Comparison of ENCODE assay signal across 14 cellular contexts in genomic region chr20:37405351-37405897, GRCh38. TPM values are rescaled to one million over a fixed set of nuclear protein-coding genes. Genes with fewer than 3 reads are reported as not detected.
A peak's percentile ranks its signal among the peaks of the same experiment; 100 is the strongest.
DNase-seq lines count a peak whose midpoint lies in the region; ATAC-seq, FAIRE-seq and TF ChIP-seq lines count a peak whose summit lies in the region.
"Had no signal": no experiment of that assay in that cellular context is flagged by ENCODE, and none has a peak within 500 bp of the region (broad histone marks: within the 10 kb centered on the region; RNA-seq: fewer than 3 reads in every experiment).

No MANE protein-coding gene starts in this region.

- H3K36me3 Mint-ChIP-seq in T-helper 2 cell treated with Interferon-gamma antibody and Interleukin-4, amounts not matched to agents 5 μg/mL and 100 μg/mL, for 36 hours (ENCODE audit: low read depth), result no peaks in the 10 kb centered on the region
- no peaks in the 10 kb centered on the region for H3K36me3 Mint-ChIP-seq in HFFc6 (ENCODE audit: low read depth)

- no peak for TF ChIP-seq CTCF in HFFc6 (IDR thresholded peaks at IDR 0.05)
- TF ChIP-seq CTCF in H1 (IDR thresholded peaks at IDR 0.05; ENCODE audit: control extremely low read depth in 1 of 3, insufficient read depth in 1 of 3, low read depth in 1 of 3, low read length in 3 of 3), result no peak

- H3K79me1 ChIP-seq in H1 (ENCODE audit: low read depth, low read length) (no peaks in the 10 kb centered on the region), neuronal stem cell (ENCODE audit: low read depth, low read length) (peaks cover 2% of the 10 kb centered on the region)

- H3K27me3 Mint-ChIP-seq in T-helper 2 cell treated with Interferon-gamma antibody and Interleukin-4, amounts not matched to agents 5 μg/mL and 100 μg/mL, for 36 hours (ENCODE audit: low read depth), result peaks cover 28% of the 10 kb centered on the region
- peaks cover 29% of the 10 kb centered on the region for H3K27me3 Mint-ChIP-seq in HFFc6 (ENCODE audit: insufficient read depth)

- H2BK120ac ChIP-seq in H1 (replicated peaks; ENCODE audit: low read depth, low read length) (no peak overlapping the region), neuronal stem cell (ENCODE audit: low read depth, low read length) (no peak overlapping the region)

- peak overlapping the region; percentile 56 for H3K4me3 Mint-ChIP-seq in T-helper 2 cell treated with Interferon-gamma antibody and Interleukin-4, amounts not matched to agents 5 μg/mL and 100 μg/mL, for 36 hours
- H3K4me3 Mint-ChIP-seq in HFFc6, result peak overlapping the region; percentile 45

- H4K91ac ChIP-seq in H1 (replicated peaks; ENCODE audit: insufficient read length, low read length) (no peak overlapping the region), neuronal stem cell (ENCODE audit: low read depth, low read length, poor library complexity) (peak overlapping the region; percentile 68)

- no peaks in the 10 kb centered on the region for H3K9me2 ChIP-seq in GM23248 (ENCODE audit: insufficient read depth)

- in situ Hi-C loops in GM23248 (cut with MboI), result no loop called here

- H2AFZ ChIP-seq in H1 (ENCODE audit: low read length), result no peak overlapping the region
- H2AFZ ChIP-seq in neuronal stem cell (ENCODE audit: low read length), result no peak overlapping the region
- no peak overlapping the region for H2AFZ ChIP-seq in GM23248

- H3K9me3 Mint-ChIP-seq in T-helper 2 cell treated with Interferon-gamma antibody and Interleukin-4, amounts not matched to agents 5 μg/mL and 100 μg/mL, for 36 hours, result no peaks in the 10 kb centered on the region
- no peaks in the 10 kb centered on the region for H3K9me3 Mint-ChIP-seq in HFFc6
- H3K9me3 Mint-ChIP-seq: stimulated activated naive CD8-positive, alpha-beta T cell treated with anti-CD3 and anti-CD28 coated beads, Interleukin-15, Interleukin-2, amounts not matched to agents 100 ng/mL and 50 ng/mL, for 24 hours had no signal

- H3K4me3 ChIP-seq in H1 (ENCODE audit: extremely low read depth in 1 of 4, insufficient read depth in 2 of 4, low read depth in 3 of 4, low read length in 4 of 4), result no peak overlapping the region
- no peak overlapping the region for H3K4me3 ChIP-seq in neuronal stem cell (ENCODE audit: low read length in 2 of 2)
- H3K4me3 ChIP-seq in GM23248, result no peak overlapping the region

- FAIRE-seq in H1 (lab: Jason Lieb, UNC), result no peak

- H3K23me2 ChIP-seq in H1 (ENCODE audit: low read depth, low read length), result peaks cover 15% of the 10 kb centered on the region; the same call in 1 of the 2 replicates

- no peak overlapping the region for H4K5ac ChIP-seq in H1 (ENCODE audit: insufficient read length, low read depth, low read length)

- H4K8ac ChIP-seq in H1 (ENCODE audit: extremely low read depth, insufficient read depth, low read length), result no peak overlapping the region; the same call in 1 of the 2 replicates
- peak overlapping the region; percentile 84 for H4K8ac ChIP-seq in neuronal stem cell (ENCODE audit: low read depth, low read length)

- H4K20me1 ChIP-seq in H1 (replicated peaks in 1 of 2; ENCODE audit: control insufficient read depth in 1 of 2, insufficient read depth in 2 of 2, low read length in 2 of 2), result peaks cover 0 to 3% of the 10 kb centered on the region in 2 experiments
- no peaks in the 10 kb centered on the region for H4K20me1 ChIP-seq in GM23248 (ENCODE audit: insufficient read depth)

- POLR2A ChIA-PET in H1 (lab: Charles Lee; ENCODE audit: partially characterized antibody), result interaction anchor here (1.3 kb wide), 2 partner anchors 9 to 114 kb away, joined by 3 read pairs; no protein-coding TSS in a partner anchor

- no peak overlapping the region for H3K4ac ChIP-seq in H1 (replicated peaks; ENCODE audit: insufficient read length, low read depth, low read length)
- H3K4ac ChIP-seq in neuronal stem cell (ENCODE audit: low read length), result no peak overlapping the region

- H3K4me2 ChIP-seq in H1 (ENCODE audit: insufficient read depth in 1 of 2, low read depth in 2 of 2, low read length in 2 of 2), result no peak overlapping the region; a peak in 1 of 4 replicates
- no peak overlapping the region for H3K4me2 ChIP-seq in neuronal stem cell (ENCODE audit: insufficient read depth, low read length, poor library complexity, severe bottlenecking)
- H3K4me2 ChIP-seq in GM23248 (ENCODE audit: unreplicated experiment), result no peak overlapping the region

- no peak for ATAC-seq in GM19351 (IDR thresholded peaks at IDR 0.05; ENCODE audit: unreplicated experiment)

- H3K27me3 ChIP-seq in H1 (replicated peaks in 1 of 4; ENCODE audit: control insufficient read depth in 3 of 4, extremely low read depth in 1 of 4, insufficient read depth in 3 of 4, low read length in 3 of 4), result peaks cover 0 to 9% (median 1%) of the 10 kb centered on the region in 4 experiments; a peak in 3 of 7 replicates
- H3K27me3 ChIP-seq in neuronal stem cell (ENCODE audit: control insufficient read depth in 3 of 3, insufficient read depth in 3 of 3, low read depth in 1 of 3, low read length in 3 of 3), result no peaks in the 10 kb centered on the region
- peaks cover 9% of the 10 kb centered on the region; the same call in 1 of the 2 replicates for H3K27me3 ChIP-seq in GM23248 (replicated peaks; ENCODE audit: insufficient read depth)

- no peak for TF ChIP-seq EP300 in H1 (IDR thresholded peaks at IDR 0.05; ENCODE audit: borderline replicate concordance in 1 of 2, low read depth in 2 of 2, low read length in 2 of 2)

- H3K27ac Mint-ChIP-seq in T-helper 2 cell treated with Interferon-gamma antibody and Interleukin-4, amounts not matched to agents 5 μg/mL and 100 μg/mL, for 36 hours, result no peak overlapping the region
- no peak overlapping the region for H3K27ac Mint-ChIP-seq in HFFc6

- H3K14ac ChIP-seq in H1 (ENCODE audit: insufficient read length) (no peak overlapping the region), neuronal stem cell (ENCODE audit: low read length) (no peak overlapping the region)

- H3K4me1 Mint-ChIP-seq in T-helper 2 cell treated with Interferon-gamma antibody and Interleukin-4, amounts not matched to agents 5 μg/mL and 100 μg/mL, for 36 hours (ENCODE audit: low read depth), result peaks cover 8% of the 10 kb centered on the region
- peaks cover 31% of the 10 kb centered on the region for H3K4me1 Mint-ChIP-seq in HFFc6 (ENCODE audit: low read depth)

- H3K18ac ChIP-seq in H1 (ENCODE audit: extremely low read depth, low read length) (no peak overlapping the region), neuronal stem cell (ENCODE audit: low read length) (peak overlapping the region; percentile 5)

- peaks cover 4 to 13% (median 6%) of the 10 kb centered on the region in 4 experiments; a peak in 5 of 8 replicates for H3K36me3 ChIP-seq in H1 (ENCODE audit: control insufficient read depth in 2 of 4, insufficient read depth in 4 of 4, low read length in 3 of 4)
- H3K36me3 ChIP-seq in neuronal stem cell (replicated peaks in 1 of 2; ENCODE audit: control insufficient read depth in 2 of 2, insufficient read depth in 2 of 2, low read length in 2 of 2), result peaks cover 18 to 45% of the 10 kb centered on the region in 2 donors
- 0 out of 2 replicates have a peak, but pooled peaks cover 5% of the 10 kb centered on the region for H3K36me3 ChIP-seq in GM23248 (ENCODE audit: low read depth)

- TF ChIP-seq RAD21 in H1 (IDR thresholded peaks at IDR 0.05 in 1 of 2, conservative IDR thresholded peaks at IDR 0.05 in 1 of 2; ENCODE audit: low read depth in 2 of 2, low read length in 2 of 2), result no peak

- peaks cover 19% of the 10 kb centered on the region; the same call in 1 of the 2 replicates for H3F3A ChIP-seq in GM23248 (ENCODE audit: insufficient read depth)

- H2AK5ac ChIP-seq in H1 (ENCODE audit: low read depth, low read length), result peak overlapping the region; percentile 84; the same call in 1 of the 2 replicates
- peak overlapping the region; percentile 60 for H2AK5ac ChIP-seq in neuronal stem cell (ENCODE audit: low read depth, low read length)

- peak overlapping the region; percentile 86; the same call in 1 of the 2 replicates for H2BK5ac ChIP-seq in H1 (ENCODE audit: low read depth, low read length)
- H2BK5ac ChIP-seq in neuronal stem cell (ENCODE audit: low read length), result no peak overlapping the region

- H2BK20ac ChIP-seq in H1 (ENCODE audit: low read length), result no peak overlapping the region

- H3K9ac ChIP-seq in H1 (replicated peaks in 1 of 4; ENCODE audit: extremely low read depth in 1 of 4, low read depth in 3 of 4, low read length in 3 of 4), result no peak overlapping the region
- no peak overlapping the region for H3K9ac ChIP-seq in neuronal stem cell (ENCODE audit: low read depth, low read length, poor library complexity)
- no peak overlapping the region for H3K9ac ChIP-seq in GM23248

- WGBS in H1 (ENCODE audit: extremely low coverage in 1 of 2, insufficient coverage in 1 of 2, insufficient read length in 1 of 2, insufficient replicate concordance in 2 of 2, low coverage in 1 of 2, low lambda C conversion rate in 2 of 2, missing lambda C conversion rate in 1 of 2), 2 experiments, result 89% methylated on average over 11 of the region's 11 CpGs; no CpG with 5 or more reads in 1 of the 2 experiments
- no CpG with 5 or more reads among the region's 11 CpGs for WGBS in neuronal stem cell (ENCODE audit: extremely low coverage in 2 of 2, insufficient read length in 2 of 2, insufficient replicate concordance in 1 of 2), 2 donors
- WGBS in GM23248 (ENCODE audit: low coverage in 1 of 2, low lambda C conversion rate in 2 of 2, missing lambda C conversion rate in 2 of 2), 2 experiments, result 61 to 72% methylated on average over 11 of the region's 11 CpGs

- H2BK15ac ChIP-seq in H1 (ENCODE audit: low read length) (peak overlapping the region; percentile 88; the same call in 1 of the 2 replicates), neuronal stem cell (ENCODE audit: low read length) (peak overlapping the region; percentile 84)

- H2BK12ac ChIP-seq in H1 (ENCODE audit: low read depth, low read length), result peak overlapping the region; percentile 63; the same call in 1 of the 2 replicates
- H2BK12ac ChIP-seq in neuronal stem cell (ENCODE audit: low read length), result no peak overlapping the region

- H3K23ac ChIP-seq in H1 (ENCODE audit: insufficient read length) (no peak overlapping the region), neuronal stem cell (ENCODE audit: low read depth, low read length, poor library complexity) (peak overlapping the region; percentile 75)

- peaks cover 4 to 23% (median 7%) of the 10 kb centered on the region in 4 experiments for H3K4me1 ChIP-seq in H1 (replicated peaks in 1 of 4; ENCODE audit: control insufficient read depth in 3 of 4, insufficient read depth in 4 of 4, low read length in 3 of 4)
- H3K4me1 ChIP-seq in neuronal stem cell (ENCODE audit: control insufficient read depth in 2 of 2, insufficient read depth in 1 of 2, low read depth in 1 of 2, low read length in 2 of 2), result peaks cover 23 to 24% of the 10 kb centered on the region in 2 donors
- H3K4me1 ChIP-seq in GM23248 (ENCODE audit: insufficient read depth), result peaks cover 8% of the 10 kb centered on the region; the same call in 1 of the 2 replicates

- H3K9me3 ChIP-seq in H1 (ENCODE audit: insufficient read depth in 2 of 2, low read depth in 1 of 2, low read length in 1 of 2) (no peaks in the 10 kb centered on the region), neuronal stem cell (replicated peaks in 1 of 2; ENCODE audit: control insufficient read depth in 2 of 2, insufficient read depth in 1 of 2, low read depth in 1 of 2, low read length in 2 of 2) (no peaks in the 10 kb centered on the region), GM23248 (ENCODE audit: low read depth) (no peaks in the 10 kb centered on the region)
- H3K9me3 ChIP-seq: upper lobe of right lung had no signal

- no peak overlapping the region for H3K56ac ChIP-seq in H1 (replicated peaks; ENCODE audit: insufficient read length, low read depth, low read length)

- DNase-seq in T-helper 2 cell treated with Interferon-gamma antibody and Interleukin-4, amounts not matched to agents 5 μg/mL and 100 μg/mL, for 36 hours (ENCODE audit: low spot score), result no peak
- DNase-seq in T-helper 2 cell (no peak), HFFc6 (no peak), H1 (ENCODE audit: low read depth in 1 of 2, low spot score in 2 of 2) (no peak), neuronal stem cell (ENCODE audit: low spot score) (no peak), GM23248 (no peak), RPMI8226 (no peak)
- DNase-seq: activated CD4-positive, CD25-positive, alpha-beta regulatory T cell; activated gamma-delta T cell; NCI-H1930; Right ventricle myocardium superior; upper lobe of right lung had no signal

- no peak for TF ChIP-seq POLR2A in H1 (IDR thresholded peaks at IDR 0.05; ENCODE audit: control extremely low read depth in 1 of 2, low read depth in 2 of 2, low read length in 2 of 2)

- CTCF ChIA-PET in H1 (lab: Charles Lee; ENCODE audit: partially characterized antibody), result interaction anchor here (0.6 to 1.0 kb wide), 5 partner anchors 8 to 499 kb away, joined by 3 to 5 read pairs (median 4); no protein-coding TSS in a partner anchor

- H3K79me2 ChIP-seq in H1 (ENCODE audit: control insufficient read depth in 1 of 2, insufficient read depth in 2 of 2, low read length in 2 of 2) (no peaks in the 10 kb centered on the region), GM23248 (ENCODE audit: insufficient read depth) (no peaks in the 10 kb centered on the region)

- no peak overlapping the region for H3K27ac ChIP-seq in H1 (ENCODE audit: low read depth, low read length)
- H3K27ac ChIP-seq in neuronal stem cell (replicated peaks; ENCODE audit: low read length), result no peak overlapping the region
- H3K27ac ChIP-seq in GM23248, result no peak overlapping the region
- H3K27ac ChIP-seq: upper lobe of right lung had no signal

RNA-seq across cellular contexts. Expression of gene SRC, which starts 59.5 kb away (rescaled TPM):
- 10 to 100 TPM; 22.0 to 35.6 (median 24.6) TPM for total RNA-seq in HFFc6 (2021; fragmentation: NEBNext Ultra II Directional; extraction: Animal tissue kit (Norgen Biotek cat#: 25700))
- total RNA-seq in H1 (2021; fragmentation: NEBNext Ultra II Directional; extraction: Animal tissue kit (Norgen Biotek cat#: 25700)), result 28.8 and 29.8 TPM in 2 replicates
- polyA plus RNA-seq in H1 (2011; rRNA removed), result 27.6 and 35.4 TPM in 2 replicates
- polyA plus RNA-seq in H1 (2011; cell fraction: cytosol; rRNA removed), result 25.1 TPM
- 100 TPM for polyA plus RNA-seq in H1 (2011; cell fraction: nucleus; rRNA removed)
- 19.4 to 31.2 TPM (median 26.5 TPM) in 4 replicates for polyA plus RNA-seq in H1 (2012, experiment 1 of 2)
- polyA plus RNA-seq in H1 (2012, experiment 2 of 2), result 20.4 TPM
- polyA plus RNA-seq in H1 (2013, experiment 1 of 2), result 17.9 TPM
- polyA plus RNA-seq in H1 (2013, experiment 2 of 2), result 15.1 TPM
- polyA minus RNA-seq in H1 (2011; rRNA and poly(A)+ RNA removed), result 28.2 and 38.4 TPM in 2 replicates
- polyA minus RNA-seq in H1 (2011; cell fraction: cytosol; rRNA and poly(A)+ RNA removed), result 28.6 TPM
- 41.9 TPM for polyA minus RNA-seq in H1 (2011; cell fraction: nucleus; rRNA and poly(A)+ RNA removed)
- 32.2 TPM for polyA plus RNA-seq in neuronal stem cell (2013, experiment 1 of 2)
- polyA plus RNA-seq in neuronal stem cell (2013, experiment 2 of 2), result 33.5 TPM
- 28.6 and 29.8 TPM in 2 replicates for total RNA-seq in GM23248 (2014; rRNA removed; shearing (Covaris generic))
- 13.9 and 17.0 TPM in 2 replicates for polyA plus RNA-seq in GM23248 (2016; fragmentation: Nextera tagmentation; extraction: Ambion mirVana)
